38 cellular contexts compared by ENCODE assay signal in the genomic region with DNA sequence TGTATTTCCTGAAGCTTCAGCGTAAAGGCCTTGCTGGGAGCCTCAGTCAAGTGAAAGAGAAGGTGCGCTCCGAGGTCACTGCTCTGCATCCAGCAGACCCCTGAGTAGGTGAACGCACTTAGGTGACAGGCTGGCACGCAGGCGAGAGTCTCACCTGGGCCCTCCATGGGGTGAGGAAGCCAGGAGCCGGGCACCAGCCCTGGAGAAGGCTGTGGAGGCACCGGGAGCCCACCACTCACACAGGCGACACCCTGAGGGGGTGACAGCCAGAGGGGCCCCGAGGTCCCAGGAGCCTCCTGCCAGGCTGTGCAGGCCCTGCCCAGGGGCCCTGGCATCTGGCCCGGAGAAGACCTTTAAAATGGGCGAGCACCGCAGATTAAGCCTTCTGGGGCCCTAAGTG.
"Had no signal": no experiment of that assay in that cellular context is flagged by ENCODE, and none has a peak within 500 bp of the region (broad histone marks: within the 10 kb centered on the region; RNA-seq: fewer than 3 reads in every experiment).

No MANE protein-coding gene starts in this region.

- H3K9me3 Mint-ChIP-seq: activated CD4-positive, alpha-beta memory T cell treated with anti-CD3 and anti-CD28 coated beads for 36 hours; activated CD4-positive, alpha-beta T cell treated with anti-CD3 and anti-CD28 coated beads, Interleukin-2, amount 10 ng/mL, durations not matched to agents 7 days and 5 days; activated naive CD4-positive, alpha-beta T cell treated with anti-CD3 and anti-CD28 coated beads, Interleukin-2, amount 50 U/mL, for 24 hours; activated naive CD8-positive, alpha-beta T cell treated with anti-CD3 and anti-CD28 coated beads, Interleukin-2, amount 10 ng/mL, durations not matched to agents 7 days and 5 days; activated naive CD8-positive, alpha-beta T cell treated with anti-CD3 and anti-CD28 coated beads, Interleukin-2, amount 50 U/mL, for 24 hours; activated T-cell treated with anti-CD3 and anti-CD28 coated beads, Interleukin-2, amount 50 U/mL, for 24 hours; activated T-helper 2 cell treated with anti-CD3 and anti-CD28 coated beads, Interferon-gamma antibody, Interleukin-2, Interleukin-4, amounts not matched to agents 10 μg/mL and 5 μg/mL and 100 μg/mL, durations not matched to agents 14 hours and 24 hours and 36 hours; brain; central memory CD8-positive, alpha-beta T cell; T-helper 1 cell treated with Interleukin-12 subunit alpha and Interleukin-12 subunit beta and Interleukin-4 antibody, amounts not matched to agents 30 μg/mL and 1 μg/mL, for 36 hours; T-helper 2 cell treated with Interferon-gamma antibody and Interleukin-4, amounts not matched to agents 5 μg/mL and 100 μg/mL, for 36 hours; WTC11 had no signal

- H3K27ac ChIP-seq: cardiac muscle cell, colonic mucosa, VCaP had no signal

- H3K36me3 Mint-ChIP-seq: activated CD4-positive, alpha-beta memory T cell treated with anti-CD3 and anti-CD28 coated beads for 36 hours; activated CD8-positive, alpha-beta memory T cell treated with anti-CD3 and anti-CD28 coated beads, Interleukin-2, amount 10 ng/mL, durations not matched to agents 7 days and 5 days; activated naive CD4-positive, alpha-beta T cell treated with anti-CD3 and anti-CD28 coated beads, Interleukin-2, amount 10 ng/mL, durations not matched to agents 7 days and 5 days; activated naive CD4-positive, alpha-beta T cell treated with anti-CD3 and anti-CD28 coated beads, Interleukin-2, amount 50 U/mL, for 24 hours; activated naive CD8-positive, alpha-beta T cell; activated naive CD8-positive, alpha-beta T cell treated with anti-CD3 and anti-CD28 coated beads, Interleukin-2, amount 10 ng/mL, durations not matched to agents 7 days and 5 days; brain; WTC11 had no signal

- H3K27me3 Mint-ChIP-seq: activated CD4-positive, alpha-beta memory T cell treated with anti-CD3 and anti-CD28 coated beads for 36 hours; activated CD4-positive, alpha-beta T cell treated with anti-CD3 and anti-CD28 coated beads for 36 hours; activated CD4-positive, alpha-beta T cell treated with anti-CD3 and anti-CD28 coated beads, Interleukin-2, amount 10 ng/mL, durations not matched to agents 7 days and 5 days; activated CD8-positive, alpha-beta memory T cell treated with anti-CD3 and anti-CD28 coated beads, Interleukin-2, amount 10 ng/mL, durations not matched to agents 7 days and 5 days; activated naive CD4-positive, alpha-beta T cell treated with anti-CD3 and anti-CD28 coated beads, Interleukin-2, amount 10 ng/mL, durations not matched to agents 7 days and 5 days; activated naive CD4-positive, alpha-beta T cell treated with anti-CD3 and anti-CD28 coated beads, Interleukin-2, amount 50 U/mL, for 24 hours; activated naive CD8-positive, alpha-beta T cell; activated naive CD8-positive, alpha-beta T cell treated with anti-CD3 and anti-CD28 coated beads, Interleukin-2, amount 10 ng/mL, durations not matched to agents 7 days and 5 days; activated naive CD8-positive, alpha-beta T cell treated with anti-CD3 and anti-CD28 coated beads, Interleukin-2, amount 50 U/mL, for 24 hours; activated T-cell treated with anti-CD3 and anti-CD28 coated beads, Interleukin-2, amount 50 U/mL, for 24 hours; brain; central memory CD8-positive, alpha-beta T cell had no signal

- H3K4me1 Mint-ChIP-seq: activated CD4-positive, alpha-beta T cell treated with anti-CD3 and anti-CD28 coated beads for 36 hours; activated CD8-positive, alpha-beta memory T cell treated with anti-CD3 and anti-CD28 coated beads, Interleukin-2, amount 10 ng/mL, durations not matched to agents 7 days and 5 days; activated naive CD4-positive, alpha-beta T cell treated with anti-CD3 and anti-CD28 coated beads, Interleukin-2, amount 50 U/mL, for 24 hours; activated naive CD8-positive, alpha-beta T cell treated with anti-CD3 and anti-CD28 coated beads, Interleukin-2, amount 10 ng/mL, durations not matched to agents 7 days and 5 days; activated naive CD8-positive, alpha-beta T cell treated with anti-CD3 and anti-CD28 coated beads, Interleukin-2, amount 50 U/mL, for 24 hours; central memory CD8-positive, alpha-beta T cell; WTC11 had no signal

- H3K9me3 ChIP-seq: ascending aorta, colonic mucosa had no signal

- H3K4me1 ChIP-seq: colonic mucosa had no signal

- DNase-seq: activated CD4-positive, alpha-beta memory T cell treated with anti-CD3 and anti-CD28 coated beads for 36 hours; activated CD4-positive, alpha-beta T cell treated with anti-CD3 and anti-CD28 coated beads for 1 hour; activated CD4-positive, alpha-beta T cell treated with anti-CD3 and anti-CD28 coated beads for 36 hours; activated CD4-positive, alpha-beta T cell treated with anti-CD3 and anti-CD28 coated beads for 48 hours; activated CD4-positive, alpha-beta T cell treated with anti-CD3 and anti-CD28 coated beads, Interleukin-2, amount 10 ng/mL, durations not matched to agents 7 days and 5 days; activated CD4-positive, alpha-beta T cell treated with anti-CD3 and anti-CD28 coated beads, Interleukin-2, amount 50 U/mL, for 4 hours; activated CD4-positive, CD25-positive, alpha-beta regulatory T cell; activated CD8-positive, alpha-beta memory T cell treated with anti-CD3 and anti-CD28 coated beads for 24 hours; activated CD8-positive, alpha-beta memory T cell treated with anti-CD3 and anti-CD28 coated beads, Interleukin-2, amount 10 ng/mL, durations not matched to agents 7 days and 5 days; activated CD8-positive, alpha-beta memory T cell treated with anti-CD3 and anti-CD28 coated beads, Interleukin-2, amount 50 U/mL, for 48 hours; activated CD8-positive, alpha-beta T cell treated with anti-CD3 and anti-CD28 coated beads, Interleukin-2, amount 10 ng/mL, durations not matched to agents 7 days and 5 days; activated effector memory CD4-positive, alpha-beta T cell treated with Interleukin-2 at 50 U/mL for 16 hours; activated gamma-delta T cell; activated naive CD4-positive, alpha-beta T cell treated with anti-CD3 and anti-CD28 coated beads, Interleukin-2, amount 10 ng/mL, durations not matched to agents 7 days and 5 days; activated naive CD4-positive, alpha-beta T cell treated with Interleukin-2 at 50 U/mL for 16 hours; activated naive CD8-positive, alpha-beta T cell treated with anti-CD3 and anti-CD28 coated beads, Interleukin-2, amount 10 ng/mL, durations not matched to agents 7 days and 5 days; activated naive CD8-positive, alpha-beta T cell treated with anti-CD3 and anti-CD28 coated beads, Interleukin-2, amount 50 U/mL, for 24 hours; activated T-cell treated with anti-CD3 and anti-CD28 coated beads, Interleukin-2, amount 50 U/mL, for 24 hours; activated T-cell treated with anti-CD3 and anti-CD28 coated beads, Interleukin-2, amount 50 U/mL, for 48 hours; amygdala; anterior cingulate cortex; caudate nucleus; cerebellar nuclear complex; colonic mucosa; T-helper 2 cell; T-helper 9 cell had no signal

- H3K4me3 Mint-ChIP-seq: activated CD4-positive, alpha-beta memory T cell treated with anti-CD3 and anti-CD28 coated beads for 36 hours; activated CD4-positive, alpha-beta T cell treated with anti-CD3 and anti-CD28 coated beads for 36 hours; activated CD4-positive, alpha-beta T cell treated with anti-CD3 and anti-CD28 coated beads, Interleukin-2, amount 10 ng/mL, durations not matched to agents 7 days and 5 days; activated CD8-positive, alpha-beta memory T cell treated with anti-CD3 and anti-CD28 coated beads, Interleukin-2, amount 10 ng/mL, durations not matched to agents 7 days and 5 days; activated CD8-positive, alpha-beta T cell treated with anti-CD3 and anti-CD28 coated beads, Interleukin-2, amount 10 ng/mL, durations not matched to agents 7 days and 5 days; activated naive CD4-positive, alpha-beta T cell treated with anti-CD3 and anti-CD28 coated beads, Interleukin-2, amount 10 ng/mL, durations not matched to agents 7 days and 5 days; activated naive CD4-positive, alpha-beta T cell treated with anti-CD3 and anti-CD28 coated beads, Interleukin-2, amount 50 U/mL, for 24 hours; activated naive CD8-positive, alpha-beta T cell; activated naive CD8-positive, alpha-beta T cell treated with anti-CD3 and anti-CD28 coated beads, Interleukin-2, amount 10 ng/mL, durations not matched to agents 7 days and 5 days; activated naive CD8-positive, alpha-beta T cell treated with anti-CD3 and anti-CD28 coated beads, Interleukin-2, amount 50 U/mL, for 24 hours; activated T-cell treated with anti-CD3 and anti-CD28 coated beads, Interleukin-2, amount 50 U/mL, for 24 hours; brain; central memory CD8-positive, alpha-beta T cell; T-helper 1 cell treated with Interleukin-12 subunit alpha and Interleukin-12 subunit beta and Interleukin-4 antibody, amounts not matched to agents 30 μg/mL and 1 μg/mL, for 36 hours; T-helper 2 cell treated with Interferon-gamma antibody and Interleukin-4, amounts not matched to agents 5 μg/mL and 100 μg/mL, for 36 hours; WTC11 had no signal

- H3K27ac Mint-ChIP-seq: activated CD4-positive, alpha-beta memory T cell treated with anti-CD3 and anti-CD28 coated beads for 36 hours; activated CD4-positive, alpha-beta T cell treated with anti-CD3 and anti-CD28 coated beads for 36 hours; activated CD4-positive, alpha-beta T cell treated with anti-CD3 and anti-CD28 coated beads, Interleukin-2, amount 10 ng/mL, durations not matched to agents 7 days and 5 days; activated CD8-positive, alpha-beta memory T cell treated with anti-CD3 and anti-CD28 coated beads, Interleukin-2, amount 10 ng/mL, durations not matched to agents 7 days and 5 days; activated CD8-positive, alpha-beta T cell treated with anti-CD3 and anti-CD28 coated beads, Interleukin-2, amount 10 ng/mL, durations not matched to agents 7 days and 5 days; activated naive CD4-positive, alpha-beta T cell treated with anti-CD3 and anti-CD28 coated beads, Interleukin-2, amount 10 ng/mL, durations not matched to agents 7 days and 5 days; activated naive CD4-positive, alpha-beta T cell treated with anti-CD3 and anti-CD28 coated beads, Interleukin-2, amount 50 U/mL, for 24 hours; activated naive CD8-positive, alpha-beta T cell; activated naive CD8-positive, alpha-beta T cell treated with anti-CD3 and anti-CD28 coated beads, Interleukin-2, amount 10 ng/mL, durations not matched to agents 7 days and 5 days; activated naive CD8-positive, alpha-beta T cell treated with anti-CD3 and anti-CD28 coated beads, Interleukin-2, amount 50 U/mL, for 24 hours; activated T-cell treated with anti-CD3 and anti-CD28 coated beads, Interleukin-2, amount 50 U/mL, for 24 hours; activated T-helper 2 cell treated with anti-CD3 and anti-CD28 coated beads, Interferon-gamma antibody, Interleukin-2, Interleukin-4, amounts not matched to agents 10 μg/mL and 5 μg/mL and 100 μg/mL, durations not matched to agents 14 hours and 24 hours and 36 hours; T-helper 1 cell treated with Interleukin-12 subunit alpha and Interleukin-12 subunit beta and Interleukin-4 antibody, amounts not matched to agents 30 μg/mL and 1 μg/mL, for 36 hours; T-helper 2 cell treated with Interferon-gamma antibody and Interleukin-4, amounts not matched to agents 5 μg/mL and 100 μg/mL, for 36 hours; WTC11 had no signal

- H3K4me3 ChIP-seq: ascending aorta, cardiac muscle cell, colonic mucosa had no signal

- H3K36me3 ChIP-seq: cardiac muscle cell, colonic mucosa had no signal

- ATAC-seq: activated CD4-positive, alpha-beta T cell treated with anti-CD3 and anti-CD28 coated beads for 36 hours; activated CD4-positive, CD25-positive, alpha-beta regulatory T cell treated with anti-CD3 and anti-CD28 coated beads, Interleukin-2, amount 50 U/mL, for 24 hours; activated CD8-positive, alpha-beta memory T cell treated with anti-CD3 and anti-CD28 coated beads, Interleukin-2, amount 10 ng/mL, durations not matched to agents 7 days and 5 days; activated CD8-positive, alpha-beta T cell treated with anti-CD3 and anti-CD28 coated beads, Interleukin-2, amount 10 ng/mL, durations not matched to agents 7 days and 5 days; activated naive CD8-positive, alpha-beta T cell treated with anti-CD3 and anti-CD28 coated beads, Interleukin-2, amount 50 U/mL, for 24 hours; WTC11 had no signal

- H3K27me3 ChIP-seq: ascending aorta, cardiac muscle cell, colonic mucosa had no signal
